Comparison of ENCODE assay signal across 8 cellular contexts in genomic region chr17:42997390-42997983, GRCh38. TPM values are rescaled to one million over a fixed set of nuclear protein-coding genes. Genes with fewer than 3 reads are reported as not detected.
DNase-seq lines count a peak whose midpoint lies in the region; ATAC-seq and TF ChIP-seq lines count a peak whose summit lies in the region.

No MANE protein-coding gene starts in this region.

- no peaks in the 10 kb centered on the region for H3K9me3 Mint-ChIP-seq in IgD-negative memory B cell

- H3K9me3 ChIP-seq in BE2C (no peaks in the 10 kb centered on the region), breast epithelium (no peaks in the 10 kb centered on the region), muscle layer of colon (ENCODE audit: low read length) (no peaks in the 10 kb centered on the region)

- peak overlapping the region; percentile 9 for H3K9ac ChIP-seq in muscle layer of colon (ENCODE audit: low read length)

- intact Hi-C loops in breast epithelium (cut with DNase I; ENCODE audit: low total_unique reads) = no loop called here

- H3K27me3 Mint-ChIP-seq in IgD-negative memory B cell = no peaks in the 10 kb centered on the region

- H3K4me1 ChIP-seq in BE2C (no peaks in the 10 kb centered on the region), breast epithelium (peaks cover 0 to 8% of the 10 kb centered on the region in 2 donors), muscle layer of colon (ENCODE audit: insufficient read depth, low read length) (peaks cover 23% of the 10 kb centered on the region)

- peaks cover 6 to 19% (median 7%) of the 10 kb centered on the region in 3 donors for H3K4me1 Mint-ChIP-seq in IgD-negative memory B cell

- H3K27me3 ChIP-seq in BE2C (no peaks in the 10 kb centered on the region), breast epithelium (no peaks in the 10 kb centered on the region), muscle layer of colon (ENCODE audit: control insufficient read depth in 1 of 2, insufficient read depth in 2 of 2, low read length in 2 of 2) (no peaks in the 10 kb centered on the region)

- H3K36me3 ChIP-seq in BE2C = peaks cover 49% of the 10 kb centered on the region
- H3K36me3 ChIP-seq in breast epithelium = no peaks in the 10 kb centered on the region
- peaks cover 39% of the 10 kb centered on the region for H3K36me3 ChIP-seq in muscle layer of colon (ENCODE audit: insufficient read depth, low read length)

- no peaks in the 10 kb centered on the region for H3K36me3 Mint-ChIP-seq in IgD-negative memory B cell

- H3K4me3 ChIP-seq in BE2C (ENCODE audit: low read depth, low read length) (peak overlapping the region; percentile 100), breast epithelium (peak overlapping the region in 2 of 3 donors; percentile 51 to 80), muscle layer of colon (ENCODE audit: low read depth in 1 of 2, low read length in 2 of 2) (peak overlapping the region; percentile 11 to 30)

- H3K4me3 Mint-ChIP-seq in IgD-negative memory B cell = peak overlapping the region; percentile 84 to 96 (median 96)

- H3K27ac ChIP-seq in breast epithelium = peak overlapping the region; percentile 71 to 95
- H3K27ac ChIP-seq in muscle layer of colon (ENCODE audit: low read depth, low read length) = peak overlapping the region; percentile 67

- H3K27ac Mint-ChIP-seq in IgD-negative memory B cell = peak overlapping the region; percentile 25 to 99 (median 89)

- DNase-seq in BE2C (no peak), breast epithelium (ENCODE audit: low spot score in 2 of 2) (no peak), NK-92 (lab: John Stamatoyannopoulos, UW; ENCODE audit: unreplicated experiment) (no peak), NCI-H1417 treated with DMSO at 0.1 percent for 48 hours (lab: John Stamatoyannopoulos, UW) (no peak)
- DNase-seq in effector CD4-positive, alpha-beta T cell = no peak

- no peak for TF ChIP-seq POLR2A in breast epithelium (IDR thresholded peaks at IDR 0.05)

- TF ChIP-seq CTCF in BE2C (IDR thresholded peaks at IDR 0.05; ENCODE audit: low read depth, low read length) (no peak), breast epithelium (IDR thresholded peaks at IDR 0.05) (no peak)

- ATAC-seq in GM18907 (IDR thresholded peaks at IDR 0.05; ENCODE audit: unreplicated experiment) = no peak

RNA-seq across cellular contexts. Expression of gene RPL27, which starts 0.7 kb away (rescaled TPM):
- polyA plus RNA-seq in BE2C (2012; ENCODE audit: insufficient read depth, insufficient read length, low read depth) = 1,966 TPM
- polyA plus RNA-seq in IgD-negative memory B cell = 2,481 TPM
- 1,000 to 10,000 TPM; 1,150 to 3,519 (median 1,958) TPM for total RNA-seq in breast epithelium

RNA-seq across cellular contexts. Expression of gene IFI35, which starts 9.1 kb away (rescaled TPM):
- polyA plus RNA-seq in BE2C (2012; ENCODE audit: insufficient read depth, insufficient read length, low read depth) = 2.2 TPM
- polyA plus RNA-seq in IgD-negative memory B cell = 63.7 TPM
- total RNA-seq in breast epithelium = 10 to 100 TPM; 16.2 to 42.3 (median 31.0) TPM

RNA-seq across cellular contexts. Expression of gene RUNDC1, which starts 17.1 kb away (rescaled TPM):
- 19.9 TPM for polyA plus RNA-seq in BE2C (2012; ENCODE audit: insufficient read depth, insufficient read length, low read depth)
- polyA plus RNA-seq in IgD-negative memory B cell = 24.0 TPM
- 10 to 100 TPM in 2 of 3 donors, 1 to 10 TPM in 1; 8.6 to 25.8 (median 22.3) TPM for total RNA-seq in breast epithelium

RNA-seq across cellular contexts. Expression of gene PTGES3L, which starts 17.6 kb away (rescaled TPM):
- 2.5 TPM for polyA plus RNA-seq in BE2C (2012; ENCODE audit: insufficient read depth, insufficient read length, low read depth)
- 1.4 TPM for polyA plus RNA-seq in IgD-negative memory B cell
- under 1 TPM in 2 of 3 donors, not detected in 1; 0.44 to 0.66 TPM for total RNA-seq in breast epithelium

RNA-seq across cellular contexts. Expression of gene VAT1, which starts 24.7 kb away (rescaled TPM):
- 769 TPM for polyA plus RNA-seq in BE2C (2012; ENCODE audit: insufficient read depth, insufficient read length, low read depth)
- 47.6 TPM for polyA plus RNA-seq in IgD-negative memory B cell
- 100 to 1,000 TPM; 125 to 402 (median 173) TPM for total RNA-seq in breast epithelium

Comparison
In these comparisons a context has a peak if more than half of its experiments do, and no peak if none do; other contexts are left out.
1. H3K4me3 ChIP-seq: peak in every context shown above with its lines; median percentile 100 in BE2C; 66 in breast epithelium; 20 in muscle layer of colon.